Comparison of ENCODE assay signal across 8 cellular contexts in genomic region chr6:16670183-16670582, GRCh38.
A peak's percentile ranks its signal among the peaks of the same experiment; 100 is the strongest.
DNase-seq lines count a peak whose midpoint lies in the region; ATAC-seq, FAIRE-seq and TF ChIP-seq lines count a peak whose summit lies in the region.

No MANE protein-coding gene starts in this region.

- H3K4me3 Mint-ChIP-seq in glutamatergic neuron (ENCODE audit: unreplicated experiment) = no peak overlapping the region

- peak overlapping the region; percentile 51 for H3K27ac ChIP-seq in lower lobe of right lung

- peak; percentile 82 to 88 for ATAC-seq in lower lobe of right lung
- no peak for ATAC-seq in activated CD4-positive, CD25-positive, alpha-beta regulatory T cell treated with anti-CD3 and anti-CD28 coated beads, Interleukin-2, amount 50 U/mL, for 24 hours

- H3K4me1 ChIP-seq in lower lobe of right lung = peaks cover 46% of the 10 kb centered on the region

- no peaks in the 10 kb centered on the region for H3K27me3 Mint-ChIP-seq in glutamatergic neuron (ENCODE audit: unreplicated experiment)

- TF ChIP-seq POLR2A in GM12891 (IDR thresholded peaks at IDR 0.05; ENCODE audit: low read depth, low read length) = no peak

- DNase-seq in GM12891 (ENCODE audit: insufficient read length, low spot score) = no peak
- peak; percentile 41 for DNase-seq in HCEC 1CT
- peak; percentile 13 for DNase-seq in SW480 (ENCODE audit: low spot score)
- peak; percentile 74 for DNase-seq in lower lobe of right lung
- DNase-seq in stimulated activated CD4-positive, alpha-beta T cell treated with anti-CD3 and anti-CD28 coated beads, Interleukin-1b, Interleukin-23, amount 100 ng/mL, for 48 hours = no peak
- no peak for DNase-seq in mucosa of gallbladder (ENCODE audit: low spot score)
- no peak for DNase-seq in glutamatergic neuron

- H3K9me3 Mint-ChIP-seq in glutamatergic neuron (ENCODE audit: unreplicated experiment) = peaks cover 2% of the 10 kb centered on the region

- no peaks in the 10 kb centered on the region for H3K36me3 Mint-ChIP-seq in glutamatergic neuron (ENCODE audit: unreplicated experiment)

- H3K27me3 ChIP-seq in lower lobe of right lung (ENCODE audit: low read depth) = no peaks in the 10 kb centered on the region

- no peak for TF ChIP-seq CTCF in lower lobe of right lung (IDR thresholded peaks at IDR 0.05)
- no peak for TF ChIP-seq CTCF in glutamatergic neuron (IDR thresholded peaks at IDR 0.05; ENCODE audit: partially characterized antibody, unreplicated experiment)

- no peaks in the 10 kb centered on the region for H3K36me3 ChIP-seq in lower lobe of right lung

- FAIRE-seq in GM12891 (lab: Jason Lieb, UNC) = peak; percentile 47

- H3K4me1 Mint-ChIP-seq in glutamatergic neuron (ENCODE audit: low read depth, unreplicated experiment) = no peaks in the 10 kb centered on the region

- intact Hi-C loops in lower lobe of right lung (cut with DNase I) = no loop called here

- H3K9me3 ChIP-seq in lower lobe of right lung = no peaks in the 10 kb centered on the region

- no peak overlapping the region for H3K4me3 ChIP-seq in lower lobe of right lung

- H3K27ac Mint-ChIP-seq in glutamatergic neuron (ENCODE audit: unreplicated experiment) = no peak overlapping the region

TF ChIP-seq in GM12891, 5 proteins besides CTCF, POLR2A, EP300 and RAD21:
- TF ChIP-seq SPI1 (IDR thresholded peaks at IDR 0.05; ENCODE audit: low read depth, low read length) (peak; percentile 86), POU2F2 (IDR thresholded peaks at IDR 0.05; ENCODE audit: low read depth, low read length) (no peak)

Comparison
In these comparisons a context has a peak if more than half of its experiments do, and no peak if none do; other contexts are left out.
1. DNase-seq: peak in HCEC 1CT (single experiment), SW480 (single experiment) and lower lobe of right lung (single experiment); none in GM12891 (single experiment), stimulated activated CD4-positive, alpha-beta T cell treated with anti-CD3 and anti-CD28 coated beads, Interleukin-1b, Interleukin-23, amount 100 ng/mL, for 48 hours (single experiment), mucosa of gallbladder (single experiment) and glutamatergic neuron (single experiment).
2. ATAC-seq: peak in lower lobe of right lung (2 of 2); none in activated CD4-positive, CD25-positive, alpha-beta regulatory T cell treated with anti-CD3 and anti-CD28 coated beads, Interleukin-2, amount 50 U/mL, for 24 hours (0 of 2).